ENCODE assay signal across 8 cellular contexts in genomic region chr6:149862901-149863595, GRCh38. TPM values are rescaled to one million over a fixed set of nuclear protein-coding genes. Genes with fewer than 3 reads are reported as not detected.
A peak's percentile ranks its signal among the peaks of the same experiment; 100 is the strongest.
DNase-seq lines count a peak whose midpoint lies in the region; ATAC-seq and TF ChIP-seq lines count a peak whose summit lies in the region.

No MANE protein-coding gene starts in this region.

- peak overlapping the region; percentile 35 for H2BK12ac ChIP-seq in trophoblast cell (ENCODE audit: low read length)

- no peak overlapping the region for H4K91ac ChIP-seq in trophoblast cell (ENCODE audit: low read depth, low read length)

- no peaks in the 10 kb centered on the region for H3K79me1 ChIP-seq in trophoblast cell (ENCODE audit: low read length)

- H2AK5ac ChIP-seq in trophoblast cell (ENCODE audit: low read length), result no peak overlapping the region

- peaks cover 7% of the 10 kb centered on the region for H3K4me1 ChIP-seq in CD8-positive, alpha-beta T cell (ENCODE audit: insufficient read depth, low read length)
- H3K4me1 ChIP-seq in trophoblast cell (ENCODE audit: control insufficient read depth in 1 of 2, insufficient read depth in 2 of 2, low read length in 2 of 2), result peaks cover 2 to 3% of the 10 kb centered on the region in 2 experiments

- no peak overlapping the region for H3K14ac ChIP-seq in trophoblast cell (ENCODE audit: low read length)

- TF ChIP-seq POLR2A in Raji (IDR thresholded peaks at IDR 0.05; ENCODE audit: insufficient read depth, low read depth, low read length), result peak; percentile 35; the same call in 1 of the 2 replicates

- H3K23ac ChIP-seq in trophoblast cell (ENCODE audit: low read length), result no peak overlapping the region

- no peak overlapping the region for H2BK5ac ChIP-seq in trophoblast cell (ENCODE audit: low read depth, low read length, poor library complexity)

- no peak overlapping the region for H4K12ac ChIP-seq in trophoblast cell (ENCODE audit: low read depth, low read length)

- peaks cover 4% of the 10 kb centered on the region for H3K27me3 ChIP-seq in CD8-positive, alpha-beta T cell (ENCODE audit: insufficient read depth, low read length)
- H3K27me3 ChIP-seq in trophoblast cell (ENCODE audit: insufficient read depth, low read length), result no peaks in the 10 kb centered on the region

- CTCF ChIA-PET in CD8-positive, alpha-beta T cell (lab: Charles Lee), result interaction anchor here (0.9 to 2.6 kb wide), 3 partner anchors 12 to 33 kb away, joined by 3 to 8 read pairs (median 3); no protein-coding TSS in a partner anchor

- H3K4me2 ChIP-seq in trophoblast cell (ENCODE audit: low read length), result peak overlapping the region; percentile 95

- H3K4me1 Mint-ChIP-seq in CD8-positive, alpha-beta T cell (ENCODE audit: low read depth), result peaks cover 11% of the 10 kb centered on the region

- no peaks in the 10 kb centered on the region for H3K9me3 Mint-ChIP-seq in CD8-positive, alpha-beta T cell

- no peaks in the 10 kb centered on the region for H3K36me3 Mint-ChIP-seq in CD8-positive, alpha-beta T cell

- H3K4me3 Mint-ChIP-seq in CD8-positive, alpha-beta T cell, result peak overlapping the region; percentile 85

- peak overlapping the region; percentile 60 for H3K4me3 ChIP-seq in CD8-positive, alpha-beta T cell (ENCODE audit: low read depth, low read length)
- H3K4me3 ChIP-seq in trophoblast cell (ENCODE audit: low read depth, low read length), result peak overlapping the region; percentile 84

- H3K27me3 Mint-ChIP-seq in CD8-positive, alpha-beta T cell (ENCODE audit: low read depth), result peaks cover 39% of the 10 kb centered on the region

- H3K18ac ChIP-seq in trophoblast cell (ENCODE audit: low read length), result no peak overlapping the region

- H2BK120ac ChIP-seq in trophoblast cell (ENCODE audit: insufficient read depth, low read length, poor library complexity), result no peak overlapping the region

- no peak for TF ChIP-seq CTCF in CD8-positive, alpha-beta T cell (IDR thresholded peaks at IDR 0.05)

- H3K9me3 ChIP-seq in CD8-positive, alpha-beta T cell (ENCODE audit: low read length), result no peaks in the 10 kb centered on the region
- no peaks in the 10 kb centered on the region for H3K9me3 ChIP-seq in trophoblast cell (ENCODE audit: insufficient read depth, low read depth, low read length)

- no CpG with 5 or more reads among the region's 54 CpGs for WGBS in trophoblast cell (ENCODE audit: extremely low coverage, insufficient coverage, insufficient read length)

- H3K9ac ChIP-seq in trophoblast cell (ENCODE audit: low read length), result no peak overlapping the region

- no peak overlapping the region for H3K27ac Mint-ChIP-seq in CD8-positive, alpha-beta T cell

- H2AFZ ChIP-seq in trophoblast cell (ENCODE audit: insufficient read depth, low read length, poor library complexity), result peak overlapping the region; percentile 97

- no peak overlapping the region for H3K27ac ChIP-seq in CD8-positive, alpha-beta T cell (ENCODE audit: low read depth, low read length)
- no peak overlapping the region for H3K27ac ChIP-seq in trophoblast cell (ENCODE audit: low read depth, low read length)

- DNase-seq in CD8-positive, alpha-beta T cell, result peak in 4 of 7 experiments; percentile 1 to 51 (median 14)
- DNase-seq in HT1080 (ENCODE audit: low read depth) (peak; percentile 75), anterior cingulate cortex (lab: John Stamatoyannopoulos, UW) (peak in 51 of 58 donors; percentile 19 to 84 (median 63)), left ventricle myocardium superior (peak; percentile 88), trophoblast cell (peak; percentile 93 to 96), NCI-H128 (lab: John Stamatoyannopoulos, UW; ENCODE audit: unreplicated experiment) (no peak)

- POLR2A ChIA-PET in CD8-positive, alpha-beta T cell (lab: Charles Lee), result no interaction called here

- peak overlapping the region; percentile 23 for H4K8ac ChIP-seq in trophoblast cell (ENCODE audit: low read depth, low read length)

- no peaks in the 10 kb centered on the region for H3K36me3 ChIP-seq in CD8-positive, alpha-beta T cell (ENCODE audit: insufficient read depth, low read length)
- no peaks in the 10 kb centered on the region for H3K36me3 ChIP-seq in trophoblast cell (ENCODE audit: control insufficient read depth in 1 of 2, insufficient read depth in 2 of 2, low read length in 2 of 2)

- no peaks in the 10 kb centered on the region for H3K79me2 ChIP-seq in trophoblast cell (ENCODE audit: control insufficient read depth, insufficient read depth, low read length, poor library complexity)

- peak; percentile 2 for ATAC-seq in CD8-positive, alpha-beta T cell
- ATAC-seq in GM19467 (IDR thresholded peaks at IDR 0.05; ENCODE audit: unreplicated experiment) (peak; percentile 31), left ventricle myocardium superior (peak; percentile 82)

- intact Hi-C loops in CD8-positive, alpha-beta T cell (cut with DNase I, micrococcal nuclease), result loop anchor here (2.0 to 10.0 kb wide), 4 partner anchors 60 to 318 kb away; partner anchors contain the start of genes NUP43 (in 1 of the 2), PCMT1 (in 1 of the 2), PPIL4 (in 1 of the 2) and RAET1G (in 1 of the 2)
- intact Hi-C loops in left ventricle myocardium superior (cut with micrococcal nuclease), result no loop called here

- no peak overlapping the region for H3K4ac ChIP-seq in trophoblast cell (ENCODE audit: low read depth, low read length)

RNA-seq across cellular contexts. Expression of gene LRP11, which starts 1.1 kb away (rescaled TPM):
- under 1 TPM in 1 of 2 experiments, not detected in 1; 0.17 TPM for total RNA-seq in CD8-positive, alpha-beta T cell
- total RNA-seq in HT1080 (2014; rRNA removed; shearing (Covaris generic)), result 17.4 and 17.7 TPM in 2 replicates
- 18.4 and 20.5 TPM in 2 replicates for polyA plus RNA-seq in HT1080 (2015; cell fraction: cytosol; rRNA removed)
- polyA plus RNA-seq in HT1080 (2015; cell fraction: nucleus; rRNA removed), result 19.6 and 21.2 TPM in 2 replicates
- total RNA-seq in left ventricle myocardium superior, result 21.5 TPM
- 6.9 TPM in 2 replicates for polyA plus RNA-seq in trophoblast cell (2013)

RNA-seq across cellular contexts. Expression of gene RAET1E, which starts 34.9 kb away (rescaled TPM):
- total RNA-seq in CD8-positive, alpha-beta T cell, result not detected
- 11.3 and 14.6 TPM in 2 replicates for total RNA-seq in HT1080 (2014; rRNA removed; shearing (Covaris generic))
- polyA plus RNA-seq in HT1080 (2015; cell fraction: cytosol; rRNA removed), result 3.6 and 4.1 TPM in 2 replicates
- 6.4 and 8.5 TPM in 2 replicates for polyA plus RNA-seq in HT1080 (2015; cell fraction: nucleus; rRNA removed)
- total RNA-seq in left ventricle myocardium superior, result 0.79 TPM
- polyA plus RNA-seq in trophoblast cell (2013), result not detected in 2 replicates

RNA-seq across cellular contexts. Expression of gene RAET1G, which starts 59.9 kb away (rescaled TPM):
- total RNA-seq in CD8-positive, alpha-beta T cell, result not detected
- total RNA-seq in HT1080 (2014; rRNA removed; shearing (Covaris generic)), result 1.6 and 2.4 TPM in 2 replicates
- 0.37 and 0.81 TPM in 2 replicates for polyA plus RNA-seq in HT1080 (2015; cell fraction: cytosol; rRNA removed)
- 0.13 and 0.73 TPM in 2 replicates for polyA plus RNA-seq in HT1080 (2015; cell fraction: nucleus; rRNA removed)
- total RNA-seq in left ventricle myocardium superior, result 0.32 TPM
- polyA plus RNA-seq in trophoblast cell (2013), result not detected in 2 replicates

Comparison
In these comparisons a context has a peak if more than half of its experiments do, and no peak if none do; other contexts are left out.
1. ATAC-seq: peak in every context shown above with its lines; median percentile 82 in left ventricle myocardium superior; 31 in GM19467; 2 in CD8-positive, alpha-beta T cell.
2. RNA of gene LRP11, which starts 1.1 kb away (total RNA-seq): 21.5 TPM in left ventricle myocardium superior (single experiment) and 17.4 to 17.7 TPM in HT1080; 0.17 TPM in CD8-positive, alpha-beta T cell; every median in the first group is over 10 times any median in the second.